Comparison of ENCODE assay signal across 1 cellular context in the genomic region with DNA sequence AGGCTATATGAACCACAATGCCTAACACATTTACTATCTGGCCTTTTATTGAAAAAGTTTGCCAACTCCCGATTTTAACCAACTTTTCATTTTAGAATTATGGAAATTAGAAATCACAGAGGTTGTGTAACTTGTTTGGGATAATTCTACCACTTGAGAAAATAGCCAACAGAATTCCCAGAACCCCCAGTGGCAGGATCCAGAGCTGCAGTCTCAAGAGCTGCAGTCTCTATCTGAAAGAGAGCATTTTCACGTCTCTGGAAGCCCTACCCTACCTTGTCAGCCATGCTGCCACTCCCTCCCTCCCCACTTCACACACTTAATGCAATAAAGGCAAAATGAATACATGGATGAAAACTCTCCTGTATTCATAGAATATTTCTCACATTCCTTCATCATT.
TF ChIP-seq lines count a peak whose summit lies in the region.

No MANE protein-coding gene starts in this region.

TF ChIP-seq in SK-N-SH, 30 proteins besides CTCF, POLR2A, EP300 and RAD21:
- TF ChIP-seq GATA2 (CRISPR knock-in tag; IDR thresholded peaks at IDR 0.05): no peak
- TF ChIP-seq SIN3A (IDR thresholded peaks at IDR 0.05; ENCODE audit: borderline replicate concordance, low read depth, low read length): no peak
- TF ChIP-seq, protein P1, sequence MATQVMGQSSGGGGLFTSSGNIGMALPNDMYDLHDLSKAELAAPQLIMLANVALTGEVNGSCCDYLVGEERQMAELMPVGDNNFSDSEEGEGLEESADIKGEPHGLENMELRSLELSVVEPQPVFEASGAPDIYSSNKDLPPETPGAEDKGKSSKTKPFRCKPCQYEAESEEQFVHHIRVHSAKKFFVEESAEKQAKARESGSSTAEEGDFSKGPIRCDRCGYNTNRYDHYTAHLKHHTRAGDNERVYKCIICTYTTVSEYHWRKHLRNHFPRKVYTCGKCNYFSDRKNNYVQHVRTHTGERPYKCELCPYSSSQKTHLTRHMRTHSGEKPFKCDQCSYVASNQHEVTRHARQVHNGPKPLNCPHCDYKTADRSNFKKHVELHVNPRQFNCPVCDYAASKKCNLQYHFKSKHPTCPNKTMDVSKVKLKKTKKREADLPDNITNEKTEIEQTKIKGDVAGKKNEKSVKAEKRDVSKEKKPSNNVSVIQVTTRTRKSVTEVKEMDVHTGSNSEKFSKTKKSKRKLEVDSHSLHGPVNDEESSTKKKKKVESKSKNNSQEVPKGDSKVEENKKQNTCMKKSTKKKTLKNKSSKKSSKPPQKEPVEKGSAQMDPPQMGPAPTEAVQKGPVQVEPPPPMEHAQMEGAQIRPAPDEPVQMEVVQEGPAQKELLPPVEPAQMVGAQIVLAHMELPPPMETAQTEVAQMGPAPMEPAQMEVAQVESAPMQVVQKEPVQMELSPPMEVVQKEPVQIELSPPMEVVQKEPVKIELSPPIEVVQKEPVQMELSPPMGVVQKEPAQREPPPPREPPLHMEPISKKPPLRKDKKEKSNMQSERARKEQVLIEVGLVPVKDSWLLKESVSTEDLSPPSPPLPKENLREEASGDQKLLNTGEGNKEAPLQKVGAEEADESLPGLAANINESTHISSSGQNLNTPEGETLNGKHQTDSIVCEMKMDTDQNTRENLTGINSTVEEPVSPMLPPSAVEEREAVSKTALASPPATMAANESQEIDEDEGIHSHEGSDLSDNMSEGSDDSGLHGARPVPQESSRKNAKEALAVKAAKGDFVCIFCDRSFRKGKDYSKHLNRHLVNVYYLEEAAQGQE (IDR thresholded peaks at IDR 0.05; ENCODE audit: low read depth, low read length): no peak
- TF ChIP-seq, protein P2, sequence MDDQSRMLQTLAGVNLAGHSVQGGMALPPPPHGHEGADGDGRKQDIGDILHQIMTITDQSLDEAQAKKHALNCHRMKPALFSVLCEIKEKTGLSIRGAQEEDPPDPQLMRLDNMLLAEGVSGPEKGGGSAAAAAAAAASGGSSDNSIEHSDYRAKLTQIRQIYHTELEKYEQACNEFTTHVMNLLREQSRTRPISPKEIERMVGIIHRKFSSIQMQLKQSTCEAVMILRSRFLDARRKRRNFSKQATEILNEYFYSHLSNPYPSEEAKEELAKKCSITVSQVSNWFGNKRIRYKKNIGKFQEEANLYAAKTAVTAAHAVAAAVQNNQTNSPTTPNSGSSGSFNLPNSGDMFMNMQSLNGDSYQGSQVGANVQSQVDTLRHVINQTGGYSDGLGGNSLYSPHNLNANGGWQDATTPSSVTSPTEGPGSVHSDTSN (IDR thresholded peaks at IDR 0.05): no peak
- TF ChIP-seq, protein P3, sequence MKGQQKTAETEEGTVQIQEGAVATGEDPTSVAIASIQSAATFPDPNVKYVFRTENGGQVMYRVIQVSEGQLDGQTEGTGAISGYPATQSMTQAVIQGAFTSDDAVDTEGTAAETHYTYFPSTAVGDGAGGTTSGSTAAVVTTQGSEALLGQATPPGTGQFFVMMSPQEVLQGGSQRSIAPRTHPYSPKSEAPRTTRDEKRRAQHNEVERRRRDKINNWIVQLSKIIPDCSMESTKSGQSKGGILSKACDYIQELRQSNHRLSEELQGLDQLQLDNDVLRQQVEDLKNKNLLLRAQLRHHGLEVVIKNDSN (IDR thresholded peaks at IDR 0.05; ENCODE audit: borderline replicate concordance, low read depth): no peak
- TF ChIP-seq, protein P4, sequence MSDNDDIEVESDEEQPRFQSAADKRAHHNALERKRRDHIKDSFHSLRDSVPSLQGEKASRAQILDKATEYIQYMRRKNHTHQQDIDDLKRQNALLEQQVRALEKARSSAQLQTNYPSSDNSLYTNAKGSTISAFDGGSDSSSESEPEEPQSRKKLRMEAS (IDR thresholded peaks at IDR 0.05; ENCODE audit: low read depth): no peak
- no peak for TF ChIP-seq EZH2phosphoT487 (IDR thresholded peaks at IDR 0.05; ENCODE audit: borderline replicate concordance, low read depth)
- TF ChIP-seq FOXM1 (IDR thresholded peaks at IDR 0.05; ENCODE audit: low read depth): no peak
- no peak for TF ChIP-seq GABPA (IDR thresholded peaks at IDR 0.05; ENCODE audit: low read depth)
- no peak for TF ChIP-seq RXRA (IDR thresholded peaks at IDR 0.05; ENCODE audit: borderline replicate concordance, low read depth)
- TF ChIP-seq FOXJ3 (CRISPR knock-in tag; IDR thresholded peaks at IDR 0.05): no peak
- TF ChIP-seq POLR2AphosphoS5 (IDR thresholded peaks at IDR 0.05; ENCODE audit: low read depth, low read length): no peak
- TF ChIP-seq NFIC (IDR thresholded peaks at IDR 0.05; ENCODE audit: borderline replicate concordance): no peak
- no peak for TF ChIP-seq TEAD4 (IDR thresholded peaks at IDR 0.05; ENCODE audit: borderline replicate concordance, insufficient read depth)
